Comparison of ENCODE assay signal across 1 cellular context in the genomic region with DNA sequence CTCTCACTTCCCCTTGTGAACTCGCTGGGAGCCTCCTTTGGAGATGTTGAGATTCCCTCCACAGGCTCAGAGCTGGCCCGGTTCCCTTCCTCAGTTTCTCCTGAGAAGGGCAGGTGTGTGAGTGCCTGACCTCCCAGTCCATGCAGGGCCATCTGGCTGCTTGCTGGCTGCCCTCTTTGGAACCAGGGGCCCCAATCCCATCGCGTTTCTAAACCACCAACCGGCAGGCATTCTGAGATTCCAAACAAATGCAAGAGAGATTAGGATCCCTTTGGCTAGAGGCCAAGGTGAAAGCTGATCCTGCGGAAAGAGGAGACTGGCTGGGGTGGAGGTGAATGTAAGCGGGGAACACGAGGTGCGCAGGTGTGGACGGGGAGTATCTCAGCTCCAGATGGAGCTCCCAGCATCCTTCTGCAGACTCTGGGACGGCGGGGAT.
TF ChIP-seq lines count a peak whose summit lies in the region.

No MANE protein-coding gene starts in this region.

TF ChIP-seq in IMR-90, 13 proteins besides CTCF, POLR2A, EP300 and RAD21:
- TF ChIP-seq MAZ (IDR thresholded peaks at IDR 0.05; ENCODE audit: borderline replicate concordance, low read depth, low read length) (no peak), ELK1 (IDR thresholded peaks at IDR 0.05; ENCODE audit: borderline replicate concordance, low read depth, low read length) (no peak), SMC3 (IDR thresholded peaks at IDR 0.05; ENCODE audit: low read depth, low read length) (no peak), RFX5 (IDR thresholded peaks at IDR 0.05; ENCODE audit: low read depth, low read length) (no peak), MXI1 (IDR thresholded peaks at IDR 0.05; ENCODE audit: borderline replicate concordance, low read depth, low read length) (no peak), RCOR1 (IDR thresholded peaks at IDR 0.05; ENCODE audit: insufficient replicate concordance, low read length) (no peak), MAFK (IDR thresholded peaks at IDR 0.05; ENCODE audit: low read depth, low read length) (no peak), NFE2L2 (IDR thresholded peaks at IDR 0.05; ENCODE audit: low read depth, low read length) (no peak)
